8 cellular contexts compared by ENCODE assay signal in the genomic region with DNA sequence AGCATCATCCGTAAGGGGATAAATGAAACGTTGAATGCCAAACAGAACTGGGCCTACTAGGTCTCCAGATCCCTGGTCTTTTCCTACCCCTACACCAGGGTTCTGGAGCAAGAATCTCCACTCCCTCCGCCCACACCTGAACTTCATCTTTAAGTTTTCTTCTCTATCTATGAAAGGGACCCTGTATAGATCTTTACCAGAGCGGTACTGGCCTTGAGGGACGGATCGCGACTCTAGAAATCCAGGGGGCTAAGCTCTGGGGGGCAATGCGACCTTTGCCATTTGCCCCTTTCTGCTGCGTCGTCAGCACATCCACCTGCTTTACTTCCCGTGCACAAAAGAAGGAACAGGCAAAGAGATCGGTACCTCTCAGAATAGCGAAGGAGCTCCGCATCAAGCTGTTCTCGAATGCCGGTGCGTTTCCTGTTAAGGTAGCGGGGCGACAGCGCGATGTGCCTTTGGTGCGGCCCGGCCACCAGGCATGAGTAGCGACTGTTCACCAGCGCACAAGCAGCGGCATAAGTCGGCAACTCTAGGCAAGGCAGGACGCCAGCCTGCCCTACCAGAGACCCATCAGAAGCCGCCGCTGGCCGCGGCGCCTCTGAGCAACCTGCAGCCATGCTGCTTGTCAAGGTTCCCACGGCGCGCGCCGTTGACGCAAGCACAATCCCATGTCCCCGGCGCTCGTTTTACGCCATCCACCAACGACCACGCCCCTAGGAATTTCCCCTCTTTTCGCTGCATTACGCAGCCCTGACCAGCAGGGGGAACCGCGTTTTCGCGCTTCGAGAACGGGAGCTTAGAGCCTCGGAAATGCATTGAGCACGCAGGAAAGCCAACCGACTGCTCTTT. TPM values are rescaled to one million over a fixed set of nuclear protein-coding genes. Genes with fewer than 3 reads are reported as not detected.
DNase-seq lines count a peak whose midpoint lies in the region; ATAC-seq, FAIRE-seq and TF ChIP-seq lines count a peak whose summit lies in the region.

A gene with protein sequence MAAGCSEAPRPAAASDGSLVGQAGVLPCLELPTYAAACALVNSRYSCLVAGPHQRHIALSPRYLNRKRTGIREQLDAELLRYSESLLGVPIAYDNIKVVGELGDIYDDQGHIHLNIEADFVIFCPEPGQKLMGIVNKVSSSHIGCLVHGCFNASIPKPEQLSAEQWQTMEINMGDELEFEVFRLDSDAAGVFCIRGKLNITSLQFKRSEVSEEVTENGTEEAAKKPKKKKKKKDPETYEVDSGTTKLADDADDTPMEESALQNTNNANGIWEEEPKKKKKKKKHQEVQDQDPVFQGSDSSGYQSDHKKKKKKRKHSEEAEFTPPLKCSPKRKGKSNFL (minus strand): TSS at position 641 of the 852 bp plus-strand sequence. CDS start 21 bp downstream, at position 620.

- H3K79me2 ChIP-seq in SU-DHL-6 (ENCODE audit: insufficient read depth, low read length) = peaks cover 50% of the 10 kb centered on the region

- H3K27me3 Mint-ChIP-seq in activated naive CD8-positive, alpha-beta T cell treated with anti-CD3 and anti-CD28 coated beads, Interleukin-2, amount 10 ng/mL, durations not matched to agents 7 days and 5 days = peaks cover 4% of the 10 kb centered on the region

- H3K9me3 ChIP-seq in SU-DHL-6 (ENCODE audit: insufficient read depth, low read length) (no peaks in the 10 kb centered on the region), pancreas (no peaks in the 10 kb centered on the region), tibial artery (no peaks in the 10 kb centered on the region)

- no peaks in the 10 kb centered on the region for H3F3A ChIP-seq in SU-DHL-6 (ENCODE audit: insufficient read depth)

- peak within 1 kb of the TSS; percentile 69 for H3K9ac ChIP-seq in SU-DHL-6 (ENCODE audit: low read length)

- peak; percentile 73 for FAIRE-seq in pancreas (lab: Jason Lieb, UNC)

- peak within 1 kb of the TSS; percentile 94 for H2AFZ ChIP-seq in SU-DHL-6 (ENCODE audit: low read depth, low read length, severe bottlenecking)

- POLR2A ChIA-PET in activated naive CD8-positive, alpha-beta T cell treated with anti-CD3 and anti-CD28 coated beads, Interleukin-2, amount 10 ng/mL, durations not matched to agents 7 days and 5 days (lab: Charles Lee) = interaction anchor here (0.8 to 1.4 kb wide), 2 partner anchors 9 to 34 kb away, joined by 3 to 9 read pairs; no protein-coding TSS in a partner anchor

- peaks cover 5% of the 10 kb centered on the region for H3K36me3 Mint-ChIP-seq in activated naive CD8-positive, alpha-beta T cell treated with anti-CD3 and anti-CD28 coated beads, Interleukin-2, amount 10 ng/mL, durations not matched to agents 7 days and 5 days

- H3K9me3 Mint-ChIP-seq in activated naive CD8-positive, alpha-beta T cell treated with anti-CD3 and anti-CD28 coated beads, Interleukin-2, amount 10 ng/mL, durations not matched to agents 7 days and 5 days = no peaks in the 10 kb centered on the region

- peak within 1 kb of the TSS; percentile 94 for H3K27ac Mint-ChIP-seq in activated naive CD8-positive, alpha-beta T cell treated with anti-CD3 and anti-CD28 coated beads, Interleukin-2, amount 10 ng/mL, durations not matched to agents 7 days and 5 days

- 0 out of 2 replicates have a peak, but pooled peaks cover 6% of the 10 kb centered on the region for H4K20me1 ChIP-seq in SU-DHL-6 (ENCODE audit: low read depth, low read length)

- peak within 1 kb of the TSS; percentile 85 for H3K4me2 ChIP-seq in SU-DHL-6 (ENCODE audit: low read depth, low read length, poor library complexity, severe bottlenecking)

- H3K4me1 ChIP-seq in pancreas (peaks cover 0 to 21% (median 11%) of the 10 kb centered on the region in 3 donors), tibial artery (peaks cover 0 to 21% (median 10%) of the 10 kb centered on the region in 4 donors)

- H3K4me1 Mint-ChIP-seq in activated naive CD8-positive, alpha-beta T cell treated with anti-CD3 and anti-CD28 coated beads, Interleukin-2, amount 10 ng/mL, durations not matched to agents 7 days and 5 days = peaks cover 33% of the 10 kb centered on the region

- DNase-seq in NCI-H128 (lab: John Stamatoyannopoulos, UW; ENCODE audit: unreplicated experiment) (peak; percentile 97), Right ventricle myocardium superior (peak; percentile 97), pancreas (peak; percentile 90 to 97 (median 94)), tibial artery (peak; percentile 93 to 95)
- peak; percentile 93 for DNase-seq in activated naive CD8-positive, alpha-beta T cell treated with anti-CD3 and anti-CD28 coated beads, Interleukin-2, amount 10 ng/mL, durations not matched to agents 7 days and 5 days

- H3K27ac ChIP-seq in SU-DHL-6 (ENCODE audit: low read depth, low read length) (peak within 1 kb of the TSS; percentile 3; the same call in 1 of the 2 replicates), pancreas (peak within 1 kb of the TSS in 3 of 4 donors; percentile 51 to 59 (median 55)), tibial artery (peak within 1 kb of the TSS; percentile 70 to 75)

- H3K36me3 ChIP-seq in SU-DHL-6 (ENCODE audit: low read length) = 0 out of 2 replicates have a peak, but pooled peaks cover 5% of the 10 kb centered on the region
- H3K36me3 ChIP-seq in pancreas = no peaks in the 10 kb centered on the region
- H3K36me3 ChIP-seq in tibial artery = peaks cover 0 to 6% (median 2%) of the 10 kb centered on the region in 3 donors

- no peaks in the 10 kb centered on the region for H3K27me3 ChIP-seq in SU-DHL-6 (ENCODE audit: low read length)
- no peaks in the 10 kb centered on the region for H3K27me3 ChIP-seq in pancreas
- H3K27me3 ChIP-seq in tibial artery = no peaks in the 10 kb centered on the region

- H3K9me2 ChIP-seq in SU-DHL-6 (replicated peaks; ENCODE audit: insufficient read depth, low read length) = no peaks in the 10 kb centered on the region

- H3K4me3 Mint-ChIP-seq in activated naive CD8-positive, alpha-beta T cell treated with anti-CD3 and anti-CD28 coated beads, Interleukin-2, amount 10 ng/mL, durations not matched to agents 7 days and 5 days = peak within 1 kb of the TSS; percentile 97

- ATAC-seq in HG02759 (IDR thresholded peaks at IDR 0.05; ENCODE audit: unreplicated experiment) (peak; percentile 99), Right ventricle myocardium superior (ENCODE audit: poor library complexity) (peak; percentile 100), pancreas (peak; percentile 99 to 100 (median 100))
- peak; percentile 97 for ATAC-seq in activated naive CD8-positive, alpha-beta T cell treated with anti-CD3 and anti-CD28 coated beads, Interleukin-2, amount 10 ng/mL, durations not matched to agents 7 days and 5 days (ENCODE audit: low read depth)

- 0% methylated on average over 56 of the region's 56 CpGs for WGBS in pancreas, 2 donors

- TF ChIP-seq CTCF in GM12873 (IDR thresholded peaks at IDR 0.05; ENCODE audit: insufficient read depth, low read depth, low read length, missing control alignments) = peak; percentile 93
- TF ChIP-seq CTCF in SU-DHL-6 (IDR thresholded peaks at IDR 0.05; ENCODE audit: insufficient read depth, low read length, poor library complexity, severe bottlenecking) = peak; percentile 95
- peak; percentile 69 to 86 (median 79) for TF ChIP-seq CTCF in pancreas (IDR thresholded peaks at IDR 0.05)
- peak; percentile 86 to 95 for TF ChIP-seq CTCF in tibial artery (IDR thresholded peaks at IDR 0.05)

- intact Hi-C loops in Right ventricle myocardium superior (cut with DNase I) = no loop called here
- intact Hi-C loops in pancreas (cut with DNase I) = no loop called here
- intact Hi-C loops in tibial artery (cut with DNase I; ENCODE audit: low total_unique reads) = no loop called here

- peak within 1 kb of the TSS; percentile 84 for H3K4me3 ChIP-seq in SU-DHL-6 (ENCODE audit: insufficient read depth, low read length, poor library complexity, severe bottlenecking)
- H3K4me3 ChIP-seq in pancreas = peak within 1 kb of the TSS; percentile 50 to 94 (median 92)
- H3K4me3 ChIP-seq in tibial artery = peak within 1 kb of the TSS; percentile 74 to 91

RNA-seq across cellular contexts. Expression of the gene that starts here (rescaled TPM):
- total RNA-seq in activated naive CD8-positive, alpha-beta T cell treated with anti-CD3 and anti-CD28 coated beads, Interleukin-2, amount 10 ng/mL, durations not matched to agents 7 days and 5 days = 10 to 100 TPM; 14.2 to 18.5 TPM
- total RNA-seq in Right ventricle myocardium superior = 6.4 TPM
- 1 to 10 TPM; 4.1 to 6.1 (median 4.7) TPM for total RNA-seq in pancreas
- 1 to 10 TPM; 2.8 to 4.8 TPM for polyA plus RNA-seq in pancreas

Comparison
In these comparisons a context has a peak if more than half of its experiments do, and no peak if none do; other contexts are left out.
1. Peak in every context shown above with its lines: DNase-seq, ATAC-seq, H3K4me3 ChIP-seq and H3K27ac ChIP-seq.
2. H3K27ac ChIP-seq: peak in every context shown above with its lines; median percentile 72 in tibial artery; 55 in pancreas; 3 in SU-DHL-6.